Comparison of ENCODE assay signal across 15 cellular contexts in genomic region chr10:27526242-27526641, GRCh38. TPM values are rescaled to one million over a fixed set of nuclear protein-coding genes. Genes with fewer than 3 reads are reported as not detected.
A peak's percentile ranks its signal among the peaks of the same experiment; 100 is the strongest.
DNase-seq lines count a peak whose midpoint lies in the region; ATAC-seq, FAIRE-seq and TF ChIP-seq lines count a peak whose summit lies in the region.
"Had no signal": no experiment of that assay in that cellular context is flagged by ENCODE, and none has a peak within 500 bp of the region (broad histone marks: within the 10 kb centered on the region; RNA-seq: fewer than 3 reads in every experiment).

No MANE protein-coding gene starts in this region.

- H3K36me3 ChIP-seq in GM23338 (ENCODE audit: insufficient read depth) (no peaks in the 10 kb centered on the region), left ventricle myocardium inferior (no peaks in the 10 kb centered on the region), psoas muscle (ENCODE audit: insufficient read depth in 1 of 2, low read depth in 1 of 2) (no peaks in the 10 kb centered on the region), small intestine (ENCODE audit: control insufficient read depth in 2 of 2, insufficient read depth in 2 of 2, low read length in 2 of 2) (no peaks in the 10 kb centered on the region)

- peaks cover 58% of the 10 kb centered on the region for H3K79me2 ChIP-seq in GM23338 (replicated peaks; ENCODE audit: insufficient read depth)

- H3K9me2 ChIP-seq in GM23338 (ENCODE audit: insufficient read depth), result no peaks in the 10 kb centered on the region

- peak; percentile 12 for DNase-seq in GM23338 (ENCODE audit: low spot score)
- peak; percentile 79 for DNase-seq in OCI-M1 (lab: John Stamatoyannopoulos, UW)
- no peak for DNase-seq in left ventricle myocardium inferior
- DNase-seq in psoas muscle, result no peak
- no peak for DNase-seq in stimulated activated CD4-positive, alpha-beta T cell treated with anti-CD3 and anti-CD28 coated beads, Interleukin-4, amount 100 ng/mL, for 4 hours
- no peak for DNase-seq in small intestine
- DNase-seq in NCI-H748 (lab: John Stamatoyannopoulos, UW; ENCODE audit: unreplicated experiment), result no peak
- DNase-seq: H9, NCI-H146, NCI-H226, NCI-H774, SIG-M5 had no signal

- no peak overlapping the region for H2AFZ ChIP-seq in GM23338

- H3K36me3 Mint-ChIP-seq in GM23338 (ENCODE audit: low read depth), result no peaks in the 10 kb centered on the region

- ATAC-seq in GM23338 (no peak; the same call in 2 of the 3 replicates), psoas muscle (peak; percentile 52 to 66 (median 60))

- peaks cover 22% of the 10 kb centered on the region for H3K4me1 Mint-ChIP-seq in GM23338

- H3K27me3 ChIP-seq in GM23338 (ENCODE audit: insufficient read depth) (no peaks in the 10 kb centered on the region), left ventricle myocardium inferior (ENCODE audit: low read depth) (no peaks in the 10 kb centered on the region), psoas muscle (ENCODE audit: insufficient read depth in 3 of 3, low read length in 2 of 3) (no peaks in the 10 kb centered on the region), small intestine (ENCODE audit: control insufficient read depth in 2 of 2, insufficient read depth in 2 of 2, low read length in 2 of 2) (no peaks in the 10 kb centered on the region)
- H3K27me3 ChIP-seq: BLaER1 had no signal

- no peaks in the 10 kb centered on the region for H3F3A ChIP-seq in GM23338 (replicated peaks; ENCODE audit: low read depth)

- H3K27me3 Mint-ChIP-seq in GM23338 (ENCODE audit: insufficient read depth, low read depth, poor library complexity), result no peaks in the 10 kb centered on the region
- H3K27me3 Mint-ChIP-seq: IgD-negative memory B cell had no signal

- intact Hi-C loops in left ventricle myocardium inferior (cut with micrococcal nuclease) (no loop called here), psoas muscle (cut with DNase I) (no loop called here)

- no peaks in the 10 kb centered on the region for H3K9me3 Mint-ChIP-seq in GM23338
- H3K9me3 Mint-ChIP-seq: H9, IgD-negative memory B cell had no signal

- H3K27ac ChIP-seq in GM23338 (ENCODE audit: low read depth) (no peak overlapping the region), left ventricle myocardium inferior (replicated peaks) (peak overlapping the region; percentile 25), psoas muscle (peak overlapping the region; percentile 32), small intestine (ENCODE audit: low read depth in 1 of 2, low read length in 1 of 2) (no peak overlapping the region)
- H3K27ac ChIP-seq: BLaER1 had no signal

- H4K20me1 ChIP-seq in GM23338 (replicated peaks; ENCODE audit: insufficient read depth), result no peaks in the 10 kb centered on the region

- TF ChIP-seq CTCF in GM23338 (conservative IDR thresholded peaks at IDR 0.05; ENCODE audit: low read depth in 2 of 2), result no peak
- no peak for TF ChIP-seq CTCF in left ventricle myocardium inferior (IDR thresholded peaks at IDR 0.05; ENCODE audit: borderline replicate concordance)
- TF ChIP-seq CTCF in psoas muscle (IDR thresholded peaks at IDR 0.05), result no peak

- H3K27ac Mint-ChIP-seq in GM23338, result no peak overlapping the region
- H3K27ac Mint-ChIP-seq: H9 had no signal

- H3K4me3 Mint-ChIP-seq in GM23338, result no peak overlapping the region
- H3K4me3 Mint-ChIP-seq: H9 had no signal

- 61 to 65% (median 63%) methylated on average over 3 of the region's 3 CpGs for WGBS in psoas muscle, 3 donors
- WGBS in small intestine, 3 donors, result 87 to 98% (median 94%) methylated on average over 3 of the region's 3 CpGs

- H3K4me2 ChIP-seq in GM23338, result no peak overlapping the region
- H3K4me2 ChIP-seq: BLaER1 had no signal

- no peak overlapping the region for H3K4me3 ChIP-seq in GM23338
- no peak overlapping the region for H3K4me3 ChIP-seq in left ventricle myocardium inferior
- no peak overlapping the region for H3K4me3 ChIP-seq in psoas muscle
- H3K4me3 ChIP-seq in small intestine (ENCODE audit: low read depth in 1 of 2, low read length in 2 of 2), result no peak overlapping the region
- H3K4me3 ChIP-seq: BLaER1 had no signal

- H3K9me3 ChIP-seq in left ventricle myocardium inferior (replicated peaks) (no peaks in the 10 kb centered on the region), psoas muscle (no peaks in the 10 kb centered on the region), small intestine (ENCODE audit: control insufficient read depth, low read depth) (no peaks in the 10 kb centered on the region)
- H3K9me3 ChIP-seq: BLaER1 had no signal

- FAIRE-seq in small intestine (lab: Jason Lieb, UNC), result no peak
- FAIRE-seq: RCC 7860 had no signal

- H3K4me1 ChIP-seq in GM23338 (ENCODE audit: insufficient read depth) (peaks cover 9% of the 10 kb centered on the region; the same call in 1 of the 2 replicates), left ventricle myocardium inferior (peaks cover 68% of the 10 kb centered on the region), psoas muscle (peaks cover 68% of the 10 kb centered on the region), small intestine (ENCODE audit: control insufficient read depth in 2 of 2, insufficient read depth in 1 of 2, low read depth in 1 of 2, low read length in 1 of 2) (peaks cover 0 to 5% of the 10 kb centered on the region in 2 donors)
- H3K4me1 ChIP-seq: BLaER1 had no signal

TF ChIP-seq in GM23338, 12 proteins besides CTCF, POLR2A, EP300 and RAD21 (continues in another document):
- no peak for TF ChIP-seq REST (IDR thresholded peaks at IDR 0.05; ENCODE audit: unreplicated experiment)

RNA-seq across cellular contexts. Expression of gene RAB18, which starts 22.1 kb away (rescaled TPM):
- 27.8 and 35.5 TPM in 2 replicates for total RNA-seq in GM23338 (2014; rRNA removed; shearing (Covaris generic))
- polyA plus RNA-seq in GM23338 (2016; fragmentation: Nextera tagmentation; extraction: Ambion mirVana) (51.0 and 77.2 TPM in 2 replicates), psoas muscle (10 to 100 TPM; 36.2 to 71.1 (median 70.2) TPM), small intestine (10 to 100 TPM; 28.4 to 40.5 (median 34.0) TPM)
- total RNA-seq in left ventricle myocardium inferior (145 TPM), psoas muscle (100 to 1,000 TPM in 2 of 4 donors, 10 to 100 TPM in 2; 87.0 to 125 (median 102) TPM)

Comparison
In these comparisons a context has a peak if more than half of its experiments do, and no peak if none do; other contexts are left out.
1. DNase-seq: peak in GM23338 (single experiment) and OCI-M1 (single experiment); none in left ventricle myocardium inferior (single experiment), psoas muscle (0 of 2), stimulated activated CD4-positive, alpha-beta T cell treated with anti-CD3 and anti-CD28 coated beads, Interleukin-4, amount 100 ng/mL, for 4 hours (0 of 2), small intestine (single experiment) and NCI-H748 (single experiment).
2. H3K27ac ChIP-seq: peak in left ventricle myocardium inferior (single experiment) and psoas muscle (single experiment); none in GM23338 (single experiment) and small intestine (0 of 2).